Comparison of ENCODE assay signal across 1 cellular context in genomic region chr7:11127988-11128387, GRCh38.
TF ChIP-seq lines count a peak whose summit lies in the region.

No MANE protein-coding gene starts in this region.

TF ChIP-seq in SK-N-SH, 30 proteins besides CTCF, POLR2A, EP300 and RAD21 (continued from another document):
- peak; percentile 72 for TF ChIP-seq PBX3 (IDR thresholded peaks at IDR 0.05)
- TF ChIP-seq SIN3A (IDR thresholded peaks at IDR 0.05; ENCODE audit: borderline replicate concordance, low read depth, low read length): no peak
- no peak for TF ChIP-seq GATA2 (CRISPR knock-in tag; IDR thresholded peaks at IDR 0.05)
- no peak for TF ChIP-seq USF2 (IDR thresholded peaks at IDR 0.05; ENCODE audit: borderline replicate concordance, low read depth, low read length)
- peak; percentile 26; the same call in 1 of the 2 replicates for TF ChIP-seq NFIC (IDR thresholded peaks at IDR 0.05; ENCODE audit: borderline replicate concordance)
- no peak for TF ChIP-seq NRF1 (IDR thresholded peaks at IDR 0.05; ENCODE audit: low read depth, low read length)
- TF ChIP-seq FOSL2 (IDR thresholded peaks at IDR 0.05; ENCODE audit: borderline replicate concordance, low read depth): no peak
- TF ChIP-seq USF1 (IDR thresholded peaks at IDR 0.05; ENCODE audit: borderline replicate concordance, low read depth): no peak
- peak; percentile 95 for TF ChIP-seq TCF12 (IDR thresholded peaks at IDR 0.05)
- peak; percentile 49; the same call in 1 of the 2 replicates for TF ChIP-seq POLR2AphosphoS5 (IDR thresholded peaks at IDR 0.05; ENCODE audit: low read depth, low read length)
- no peak for TF ChIP-seq SMC3 (IDR thresholded peaks at IDR 0.05; ENCODE audit: low read depth, low read length)
- no peak; the same call in 1 of the 2 replicates for TF ChIP-seq RXRA (IDR thresholded peaks at IDR 0.05; ENCODE audit: borderline replicate concordance, low read depth)
- no peak for TF ChIP-seq ZBTB33 (IDR thresholded peaks at IDR 0.05; ENCODE audit: borderline replicate concordance, low read depth)
- TF ChIP-seq GABPA (IDR thresholded peaks at IDR 0.05; ENCODE audit: low read depth): no peak
- TF ChIP-seq JUND (IDR thresholded peaks at IDR 0.05): peak; percentile 55
- no peak for TF ChIP-seq IRF3 (IDR thresholded peaks at IDR 0.05; ENCODE audit: low read depth, low read length)
- no peak for TF ChIP-seq MAX (IDR thresholded peaks at IDR 0.05; ENCODE audit: low read depth)
- no peak for TF ChIP-seq RCOR1 (IDR thresholded peaks at IDR 0.05; ENCODE audit: low read length)
